8 cellular contexts compared by ENCODE assay signal in genomic region chr3:41202834-41203345, GRCh38. TPM values are rescaled to one million over a fixed set of nuclear protein-coding genes. Genes with fewer than 3 reads are reported as not detected.
DNase-seq lines count a peak whose midpoint lies in the region; ATAC-seq and TF ChIP-seq lines count a peak whose summit lies in the region.

No MANE protein-coding gene starts in this region.

- TF ChIP-seq CTCF in cardiac muscle cell (IDR thresholded peaks at IDR 0.05; ENCODE audit: low read depth, low read length) (peak; percentile 51), thyroid gland (IDR thresholded peaks at IDR 0.05) (peak in 3 of 6 experiments; percentile 15 to 55 (median 41))

- TF ChIP-seq POLR2A in thyroid gland (IDR thresholded peaks at IDR 0.05) = no peak

- peak; percentile 61 to 73 for DNase-seq in cardiac muscle cell (ENCODE audit: low read depth in 1 of 2, low spot score in 1 of 2)
- no peak for DNase-seq in left cardiac atrium
- peak; percentile 76 for DNase-seq in LHCN-M2 (ENCODE audit: low read depth)
- no peak for DNase-seq in activated naive CD8-positive, alpha-beta T cell treated with anti-CD3 and anti-CD28 coated beads, Interleukin-2, amount 50 U/mL, for 24 hours
- DNase-seq in thyroid gland = peak; percentile 56 to 63
- DNase-seq in stimulated activated CD4-positive, alpha-beta T cell treated with anti-CD3 and anti-CD28 coated beads, Interleukin-4, amount 100 ng/mL, for 1 hour = no peak
- no peak for DNase-seq in activated CD4-positive, alpha-beta T cell treated with anti-CD3 and anti-CD28 coated beads, Interleukin-2, amount 50 U/mL, for 48 hours

- peak overlapping the region; percentile 86 for H3K4me3 Mint-ChIP-seq in activated naive CD8-positive, alpha-beta T cell treated with anti-CD3 and anti-CD28 coated beads, Interleukin-2, amount 50 U/mL, for 24 hours

- no peak overlapping the region for H3K27ac ChIP-seq in cardiac muscle cell
- no peak overlapping the region for H3K27ac ChIP-seq in iPS-20b (ENCODE audit: low read length)
- peak overlapping the region; percentile 99 for H3K27ac ChIP-seq in thyroid gland

- peak overlapping the region; percentile 87 for H3K9ac ChIP-seq in iPS-20b (ENCODE audit: low read depth, low read length)

- H3K4me1 Mint-ChIP-seq in activated naive CD8-positive, alpha-beta T cell treated with anti-CD3 and anti-CD28 coated beads, Interleukin-2, amount 50 U/mL, for 24 hours = peaks cover 75% of the 10 kb centered on the region

- no peak for ATAC-seq in left cardiac atrium
- no peak for ATAC-seq in activated naive CD8-positive, alpha-beta T cell treated with anti-CD3 and anti-CD28 coated beads, Interleukin-2, amount 50 U/mL, for 24 hours

- H3K9me3 Mint-ChIP-seq in activated naive CD8-positive, alpha-beta T cell treated with anti-CD3 and anti-CD28 coated beads, Interleukin-2, amount 50 U/mL, for 24 hours = no peaks in the 10 kb centered on the region

- H3K27me3 Mint-ChIP-seq in activated naive CD8-positive, alpha-beta T cell treated with anti-CD3 and anti-CD28 coated beads, Interleukin-2, amount 50 U/mL, for 24 hours = no peaks in the 10 kb centered on the region

- intact Hi-C loops in left cardiac atrium (cut with DNase I) = loop anchor here in 1 of 2 donors (5.0 to 10.0 kb wide), 2 partner anchors 328 to 621 kb away; no protein-coding TSS in a partner anchor
- intact Hi-C loops in thyroid gland (cut with DNase I) = loop anchor here (10.0 kb wide), 1 partner anchor 618 kb away; no protein-coding TSS in a partner anchor

- no peaks in the 10 kb centered on the region for H3K27me3 ChIP-seq in cardiac muscle cell
- H3K27me3 ChIP-seq in iPS-20b (ENCODE audit: insufficient read depth, low read length) = peaks cover 3% of the 10 kb centered on the region; the same call in 1 of the 2 replicates
- no peaks in the 10 kb centered on the region for H3K27me3 ChIP-seq in thyroid gland

- H3K36me3 ChIP-seq in cardiac muscle cell (no peaks in the 10 kb centered on the region), iPS-20b (ENCODE audit: insufficient read depth, low read depth, low read length) (no peaks in the 10 kb centered on the region), thyroid gland (no peaks in the 10 kb centered on the region)

- no peak overlapping the region for H3K27ac Mint-ChIP-seq in activated naive CD8-positive, alpha-beta T cell treated with anti-CD3 and anti-CD28 coated beads, Interleukin-2, amount 50 U/mL, for 24 hours

- peaks cover 11% of the 10 kb centered on the region for H3K36me3 Mint-ChIP-seq in activated naive CD8-positive, alpha-beta T cell treated with anti-CD3 and anti-CD28 coated beads, Interleukin-2, amount 50 U/mL, for 24 hours (ENCODE audit: low read depth)

- H3K4me1 ChIP-seq in cardiac muscle cell (ENCODE audit: low read depth) (peaks cover 59% of the 10 kb centered on the region), iPS-20b (ENCODE audit: insufficient read depth, low read length) (peaks cover 55% of the 10 kb centered on the region), thyroid gland (peaks cover 54 to 60% of the 10 kb centered on the region in 2 donors)

- peak overlapping the region; percentile 97 for H3K4me3 ChIP-seq in cardiac muscle cell
- H3K4me3 ChIP-seq in iPS-20b (ENCODE audit: low read length) = peak overlapping the region; percentile 97
- H3K4me3 ChIP-seq in thyroid gland (replicated peaks in 1 of 3) = no peak overlapping the region

- H3K9me3 ChIP-seq in cardiac muscle cell (ENCODE audit: low read depth) (no peaks in the 10 kb centered on the region), iPS-20b (ENCODE audit: insufficient read depth, low read depth, low read length) (no peaks in the 10 kb centered on the region), thyroid gland (no peaks in the 10 kb centered on the region)

RNA-seq across cellular contexts. Expression of gene CTNNB1, which starts 3.6 kb away (rescaled TPM):
- 554 and 574 TPM in 2 replicates for total RNA-seq in cardiac muscle cell
- polyA plus RNA-seq in cardiac muscle cell = 213 and 298 TPM in 2 replicates
- 100 to 1,000 TPM; 169 to 207 TPM for total RNA-seq in left cardiac atrium
- 530 and 569 TPM in 2 replicates for total RNA-seq in LHCN-M2 (2014; rRNA removed)
- polyA plus RNA-seq in LHCN-M2 (2012) = 290 TPM
- total RNA-seq in thyroid gland = 100 to 1,000 TPM; 454 to 784 (median 579) TPM

Comparison
In these comparisons a context has a peak if more than half of its experiments do, and no peak if none do; other contexts are left out.
1. DNase-seq: peak in cardiac muscle cell (2 of 2), LHCN-M2 (single experiment) and thyroid gland (2 of 2); none in left cardiac atrium (single experiment), activated naive CD8-positive, alpha-beta T cell treated with anti-CD3 and anti-CD28 coated beads, Interleukin-2, amount 50 U/mL, for 24 hours (single experiment), stimulated activated CD4-positive, alpha-beta T cell treated with anti-CD3 and anti-CD28 coated beads, Interleukin-4, amount 100 ng/mL, for 1 hour (single experiment) and activated CD4-positive, alpha-beta T cell treated with anti-CD3 and anti-CD28 coated beads, Interleukin-2, amount 50 U/mL, for 48 hours (0 of 2).
2. H3K27ac ChIP-seq: peak in thyroid gland (3 of 3); none in cardiac muscle cell (single experiment) and iPS-20b (single experiment).
3. H3K4me3 ChIP-seq: peak in cardiac muscle cell (single experiment) and iPS-20b (single experiment); none in thyroid gland (0 of 3).